8 cellular contexts compared by ENCODE assay signal in the genomic region with DNA sequence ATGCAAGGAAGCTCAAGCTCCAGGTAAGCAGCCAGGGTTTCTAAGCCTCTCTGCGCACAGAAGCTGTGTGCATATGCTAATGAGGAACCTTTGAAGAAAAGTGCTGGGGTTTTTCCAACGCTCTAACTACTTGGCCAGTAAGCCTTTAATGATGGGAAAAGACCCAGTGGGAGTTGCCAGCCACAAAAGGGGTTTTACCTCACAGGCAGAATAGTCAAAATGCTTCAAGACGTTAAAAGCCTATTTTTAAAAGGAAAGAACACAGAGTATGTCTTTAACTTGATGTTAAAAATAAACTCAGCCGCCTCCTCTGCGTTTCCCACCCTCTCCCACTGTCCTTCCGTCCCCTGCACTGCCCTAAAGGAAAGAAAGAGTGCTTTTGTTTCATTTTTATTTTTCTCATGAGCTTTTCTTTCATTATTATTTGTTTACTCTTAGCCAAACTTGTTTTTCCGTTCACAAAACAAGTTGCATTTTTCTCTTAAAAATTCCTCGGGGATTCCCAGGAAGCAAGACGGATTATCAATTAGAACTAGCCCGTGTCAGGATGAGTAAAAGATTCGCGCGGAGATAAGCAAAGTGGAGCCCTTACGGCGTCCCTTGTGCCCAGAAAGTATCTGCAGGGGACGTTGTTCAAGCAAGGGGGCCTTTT.
DNase-seq lines count a peak whose midpoint lies in the region; ATAC-seq and TF ChIP-seq lines count a peak whose summit lies in the region.

No MANE protein-coding gene starts in this region.

- peaks cover 41% of the 10 kb centered on the region for H3K4me1 Mint-ChIP-seq in Caco-2 (ENCODE audit: low read depth, unreplicated experiment)
- H3K4me1 Mint-ChIP-seq in activated naive CD8-positive, alpha-beta T cell treated with anti-CD3 and anti-CD28 coated beads, Interleukin-2, amount 50 U/mL, for 24 hours: peaks cover 29% of the 10 kb centered on the region

- CTCF ChIA-PET in Caco-2 (lab: Charles Lee): no interaction called here

- peaks cover 8% of the 10 kb centered on the region for H3K36me3 Mint-ChIP-seq in Caco-2 (ENCODE audit: insufficient read depth, unreplicated experiment)
- no peaks in the 10 kb centered on the region for H3K36me3 Mint-ChIP-seq in activated naive CD8-positive, alpha-beta T cell treated with anti-CD3 and anti-CD28 coated beads, Interleukin-2, amount 50 U/mL, for 24 hours (ENCODE audit: low read depth)

- H3K9me3 Mint-ChIP-seq in Caco-2 (ENCODE audit: unreplicated experiment): no peaks in the 10 kb centered on the region
- H3K9me3 Mint-ChIP-seq in activated naive CD8-positive, alpha-beta T cell treated with anti-CD3 and anti-CD28 coated beads, Interleukin-2, amount 50 U/mL, for 24 hours: no peaks in the 10 kb centered on the region

- H3K27ac Mint-ChIP-seq in Caco-2 (ENCODE audit: unreplicated experiment): peak overlapping the region; percentile 85
- peak overlapping the region; percentile 71 for H3K27ac Mint-ChIP-seq in activated naive CD8-positive, alpha-beta T cell treated with anti-CD3 and anti-CD28 coated beads, Interleukin-2, amount 50 U/mL, for 24 hours

- H3K4me3 ChIP-seq in Caco-2 (ENCODE audit: low read depth, low read length): peak overlapping the region; percentile 28

- POLR2A ChIA-PET in Caco-2 (lab: Charles Lee): interaction anchor here (0.9 kb wide), 1 partner anchor 40 kb away, joined by 3 read pairs; no protein-coding TSS in a partner anchor

- TSS peak; percentile 96 for BruUV-seq in Caco-2 (replicated peaks; lab: Mats Ljungman, UMichigan)

- intact Hi-C loops in Caco-2 (cut with micrococcal nuclease; ENCODE audit: unreplicated experiment): loop anchor here (1.0 kb wide), 1 partner anchor 9 kb away; no protein-coding TSS in a partner anchor

- no peaks in the 10 kb centered on the region for H3K27me3 Mint-ChIP-seq in Caco-2 (ENCODE audit: insufficient read depth, unreplicated experiment)
- peaks cover 7% of the 10 kb centered on the region for H3K27me3 Mint-ChIP-seq in activated naive CD8-positive, alpha-beta T cell treated with anti-CD3 and anti-CD28 coated beads, Interleukin-2, amount 50 U/mL, for 24 hours

- H3K36me3 ChIP-seq in Caco-2 (ENCODE audit: control insufficient read depth, insufficient read depth, low read length): no peaks in the 10 kb centered on the region

- TF ChIP-seq CTCF in Caco-2 (IDR thresholded peaks at IDR 0.05; ENCODE audit: insufficient read depth in 1 of 2, low read depth in 1 of 2, low read length in 1 of 2, severe bottlenecking in 1 of 2, unreplicated experiment in 1 of 2): no peak

- H3K27me3 ChIP-seq in Caco-2 (replicated peaks; ENCODE audit: control insufficient read depth, insufficient read depth, low read length): no peaks in the 10 kb centered on the region

- peaks cover 44% of the 10 kb centered on the region for H3K4me1 ChIP-seq in Caco-2

- peak; percentile 69 for ATAC-seq in GM19395 (IDR thresholded peaks at IDR 0.05; ENCODE audit: unreplicated experiment)
- ATAC-seq in HG03439 (IDR thresholded peaks at IDR 0.05; ENCODE audit: unreplicated experiment): peak; percentile 60
- peak; percentile 95 for ATAC-seq in activated naive CD8-positive, alpha-beta T cell treated with anti-CD3 and anti-CD28 coated beads, Interleukin-2, amount 50 U/mL, for 24 hours

- DNase-seq in Caco-2: peak in 1 of 2 experiments; percentile 48
- peak; percentile 32 for DNase-seq in activated naive CD8-positive, alpha-beta T cell treated with anti-CD3 and anti-CD28 coated beads, Interleukin-2, amount 50 U/mL, for 24 hours
- DNase-seq in iris pigment epithelial cell (ENCODE audit: low read depth): peak; percentile 42
- peak in 3 of 4 experiments; percentile 3 to 14 (median 13) for DNase-seq in stimulated activated CD4-positive, alpha-beta T cell treated with anti-CD3 and anti-CD28 coated beads, Interleukin-1b, Interleukin-23, amount 100 ng/mL, for 24 hours (ENCODE audit: low read depth in 4 of 4, low spot score in 1 of 4)
- DNase-seq in OCI-M1 (lab: John Stamatoyannopoulos, UW): no peak
- DNase-seq in DMS153 treated with DMSO at 0.1 percent for 48 hours (lab: John Stamatoyannopoulos, UW; ENCODE audit: unreplicated experiment): no peak

- peak overlapping the region; percentile 72 for H3K4me3 Mint-ChIP-seq in Caco-2 (ENCODE audit: unreplicated experiment)
- H3K4me3 Mint-ChIP-seq in activated naive CD8-positive, alpha-beta T cell treated with anti-CD3 and anti-CD28 coated beads, Interleukin-2, amount 50 U/mL, for 24 hours: peak overlapping the region; percentile 74

- no peaks in the 10 kb centered on the region; the same call in 1 of the 2 replicates for H3K9me3 ChIP-seq in Caco-2

Comparison
In these comparisons a context has a peak if more than half of its experiments do, and no peak if none do; other contexts are left out.
1. DNase-seq: peak in activated naive CD8-positive, alpha-beta T cell treated with anti-CD3 and anti-CD28 coated beads, Interleukin-2, amount 50 U/mL, for 24 hours (single experiment), iris pigment epithelial cell (single experiment) and stimulated activated CD4-positive, alpha-beta T cell treated with anti-CD3 and anti-CD28 coated beads, Interleukin-1b, Interleukin-23, amount 100 ng/mL, for 24 hours (3 of 4); none in OCI-M1 (single experiment) and DMS153 treated with DMSO at 0.1 percent for 48 hours (single experiment).
2. Peak in every context shown above with its lines, with median percentiles within 50 percentile points of each other: ATAC-seq.